ENCODE assay signal across 2 cellular contexts in the genomic region with DNA sequence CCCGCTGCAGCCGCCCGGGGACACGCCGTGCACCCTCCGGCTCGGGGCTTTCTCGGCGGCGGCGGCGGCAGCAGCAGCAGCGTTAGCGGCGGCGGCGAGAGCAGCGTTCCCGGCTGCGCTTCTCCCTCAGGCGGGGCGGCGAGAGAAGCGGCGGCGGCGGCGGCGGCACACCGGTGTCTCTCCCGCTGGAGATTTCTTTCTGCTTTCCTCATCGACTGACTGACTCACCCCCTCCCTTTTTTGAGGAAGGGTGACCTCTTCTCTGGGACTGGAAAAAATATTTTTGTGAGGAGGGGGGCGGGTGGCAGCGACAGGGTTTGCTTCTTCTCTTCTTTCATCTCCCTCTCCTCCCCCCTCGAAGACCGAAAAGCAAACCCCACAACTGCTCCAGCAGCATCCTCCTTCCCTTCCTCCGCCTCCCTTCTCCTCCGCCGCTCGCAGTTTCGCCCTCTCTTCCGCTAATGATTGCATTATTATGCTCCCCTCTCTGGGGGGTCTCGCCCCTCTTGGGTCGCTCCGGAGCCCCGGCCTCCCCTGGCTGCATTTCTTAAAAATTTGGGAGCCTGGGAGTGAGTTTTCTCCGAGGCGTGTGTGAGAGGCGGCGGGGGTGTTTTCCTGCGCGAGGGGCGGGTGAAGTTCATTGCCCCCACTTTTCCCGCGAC.
A peak's percentile ranks its signal among the peaks of the same experiment; 100 is the strongest.
TF ChIP-seq lines count a peak whose summit lies in the region.

No MANE protein-coding gene starts in this region.

TF ChIP-seq in GM23338, 12 proteins besides CTCF, POLR2A, EP300 and RAD21 (continued from another document and continues in another):
- TF ChIP-seq, protein P1, sequence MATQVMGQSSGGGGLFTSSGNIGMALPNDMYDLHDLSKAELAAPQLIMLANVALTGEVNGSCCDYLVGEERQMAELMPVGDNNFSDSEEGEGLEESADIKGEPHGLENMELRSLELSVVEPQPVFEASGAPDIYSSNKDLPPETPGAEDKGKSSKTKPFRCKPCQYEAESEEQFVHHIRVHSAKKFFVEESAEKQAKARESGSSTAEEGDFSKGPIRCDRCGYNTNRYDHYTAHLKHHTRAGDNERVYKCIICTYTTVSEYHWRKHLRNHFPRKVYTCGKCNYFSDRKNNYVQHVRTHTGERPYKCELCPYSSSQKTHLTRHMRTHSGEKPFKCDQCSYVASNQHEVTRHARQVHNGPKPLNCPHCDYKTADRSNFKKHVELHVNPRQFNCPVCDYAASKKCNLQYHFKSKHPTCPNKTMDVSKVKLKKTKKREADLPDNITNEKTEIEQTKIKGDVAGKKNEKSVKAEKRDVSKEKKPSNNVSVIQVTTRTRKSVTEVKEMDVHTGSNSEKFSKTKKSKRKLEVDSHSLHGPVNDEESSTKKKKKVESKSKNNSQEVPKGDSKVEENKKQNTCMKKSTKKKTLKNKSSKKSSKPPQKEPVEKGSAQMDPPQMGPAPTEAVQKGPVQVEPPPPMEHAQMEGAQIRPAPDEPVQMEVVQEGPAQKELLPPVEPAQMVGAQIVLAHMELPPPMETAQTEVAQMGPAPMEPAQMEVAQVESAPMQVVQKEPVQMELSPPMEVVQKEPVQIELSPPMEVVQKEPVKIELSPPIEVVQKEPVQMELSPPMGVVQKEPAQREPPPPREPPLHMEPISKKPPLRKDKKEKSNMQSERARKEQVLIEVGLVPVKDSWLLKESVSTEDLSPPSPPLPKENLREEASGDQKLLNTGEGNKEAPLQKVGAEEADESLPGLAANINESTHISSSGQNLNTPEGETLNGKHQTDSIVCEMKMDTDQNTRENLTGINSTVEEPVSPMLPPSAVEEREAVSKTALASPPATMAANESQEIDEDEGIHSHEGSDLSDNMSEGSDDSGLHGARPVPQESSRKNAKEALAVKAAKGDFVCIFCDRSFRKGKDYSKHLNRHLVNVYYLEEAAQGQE (IDR thresholded peaks at IDR 0.05; ENCODE audit: unreplicated experiment), result no peak
- no peak for TF ChIP-seq JUNB (IDR thresholded peaks at IDR 0.05; ENCODE audit: unreplicated experiment)
- no peak for TF ChIP-seq POLR2AphosphoS5 (IDR thresholded peaks at IDR 0.05; ENCODE audit: low read depth)
- TF ChIP-seq, protein P2, sequence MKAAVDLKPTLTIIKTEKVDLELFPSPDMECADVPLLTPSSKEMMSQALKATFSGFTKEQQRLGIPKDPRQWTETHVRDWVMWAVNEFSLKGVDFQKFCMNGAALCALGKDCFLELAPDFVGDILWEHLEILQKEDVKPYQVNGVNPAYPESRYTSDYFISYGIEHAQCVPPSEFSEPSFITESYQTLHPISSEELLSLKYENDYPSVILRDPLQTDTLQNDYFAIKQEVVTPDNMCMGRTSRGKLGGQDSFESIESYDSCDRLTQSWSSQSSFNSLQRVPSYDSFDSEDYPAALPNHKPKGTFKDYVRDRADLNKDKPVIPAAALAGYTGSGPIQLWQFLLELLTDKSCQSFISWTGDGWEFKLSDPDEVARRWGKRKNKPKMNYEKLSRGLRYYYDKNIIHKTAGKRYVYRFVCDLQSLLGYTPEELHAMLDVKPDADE (IDR thresholded peaks at IDR 0.05), result no peak
- no peak for TF ChIP-seq CREB1 (CRISPR knock-in tag; IDR thresholded peaks at IDR 0.05; ENCODE audit: low read depth)
- TF ChIP-seq ZNF114 (CRISPR knock-in tag; IDR thresholded peaks at IDR 0.05), result no peak
- TF ChIP-seq EZH2phosphoT487 (IDR thresholded peaks at IDR 0.05; ENCODE audit: unreplicated experiment), result no peak
- TF ChIP-seq EZH2 (IDR thresholded peaks at IDR 0.05; ENCODE audit: low read depth, unreplicated experiment), result no peak

TF ChIP-seq in SK-N-SH, 30 proteins besides CTCF, POLR2A, EP300 and RAD21:
- TF ChIP-seq USF1 (IDR thresholded peaks at IDR 0.05; ENCODE audit: borderline replicate concordance, low read depth) (no peak), JUND (IDR thresholded peaks at IDR 0.05) (no peak), MEF2A (IDR thresholded peaks at IDR 0.05; ENCODE audit: borderline replicate concordance, low read depth) (no peak), SIN3A (IDR thresholded peaks at IDR 0.05; ENCODE audit: borderline replicate concordance, low read depth, low read length) (0 out of 2 replicates have a peak, but pooled peaks have one; percentile 9), GATA2 (CRISPR knock-in tag; IDR thresholded peaks at IDR 0.05) (no peak), SMC3 (IDR thresholded peaks at IDR 0.05; ENCODE audit: low read depth, low read length) (peak; percentile 8; the same call in 1 of the 2 replicates), YY1 (IDR thresholded peaks at IDR 0.05; ENCODE audit: low read depth) (0 out of 2 replicates have a peak, but pooled peaks have one; percentile 21), TCF12 (IDR thresholded peaks at IDR 0.05) (no peak), POLR2AphosphoS5 (IDR thresholded peaks at IDR 0.05; ENCODE audit: low read depth, low read length) (peak; percentile 43; the same call in 1 of the 2 replicates)
- TF ChIP-seq, protein P3, sequence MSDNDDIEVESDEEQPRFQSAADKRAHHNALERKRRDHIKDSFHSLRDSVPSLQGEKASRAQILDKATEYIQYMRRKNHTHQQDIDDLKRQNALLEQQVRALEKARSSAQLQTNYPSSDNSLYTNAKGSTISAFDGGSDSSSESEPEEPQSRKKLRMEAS (IDR thresholded peaks at IDR 0.05; ENCODE audit: low read depth), result peak; percentile 30; the same call in 1 of the 2 replicates
TF ChIP-seq in SK-N-SH: peak in this region for 5.
